ENCODE assay signal across 10 cellular contexts in the genomic region with DNA sequence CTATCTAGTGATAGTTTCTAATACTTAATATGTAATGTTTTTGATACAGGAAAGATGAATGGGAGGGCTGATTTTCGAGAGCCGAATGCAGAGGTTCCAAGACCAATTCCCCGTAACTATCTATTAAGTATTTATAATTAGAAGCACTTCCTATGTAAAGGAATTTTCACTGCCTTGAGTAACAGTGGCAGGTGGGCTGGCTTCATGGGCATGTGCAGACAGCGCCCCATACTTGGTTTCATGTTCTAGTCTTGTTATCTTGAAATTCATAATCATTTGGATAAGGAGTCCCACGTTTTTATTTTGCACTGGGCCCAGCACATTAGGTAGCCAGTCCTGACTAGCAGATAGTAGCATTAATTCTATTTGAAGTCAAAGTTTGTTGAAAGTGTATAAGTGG. TPM values are rescaled to one million over a fixed set of nuclear protein-coding genes. Genes with fewer than 3 reads are reported as not detected.
DNase-seq lines count a peak whose midpoint lies in the region; ATAC-seq and TF ChIP-seq lines count a peak whose summit lies in the region.
"Had no signal": no experiment of that assay in that cellular context is flagged by ENCODE, and none has a peak within 500 bp of the region (broad histone marks: within the 10 kb centered on the region; RNA-seq: fewer than 3 reads in every experiment).

No MANE protein-coding gene starts in this region.

- no peak overlapping the region for H3K27ac Mint-ChIP-seq in stimulated activated naive CD8-positive, alpha-beta T cell treated with anti-CD3 and anti-CD28 coated beads, Interleukin-15, Interleukin-2, amounts not matched to agents 100 ng/mL and 50 ng/mL, for 24 hours
- H3K27ac Mint-ChIP-seq in activated CD8-positive, alpha-beta T cell treated with anti-CD3 and anti-CD28 coated beads, Interleukin-2, amount 10 ng/mL, durations not matched to agents 7 days and 5 days = no peak overlapping the region
- H3K27ac Mint-ChIP-seq in type B pancreatic cell = peak overlapping the region; percentile 99

- no peak for TF ChIP-seq EP300 in ovary (IDR thresholded peaks at IDR 0.05)

- H3K27me3 ChIP-seq in ovary = no peaks in the 10 kb centered on the region

- H3K9me3 ChIP-seq in iPS-18c (ENCODE audit: control insufficient read depth, insufficient read depth, low read length) = no peaks in the 10 kb centered on the region
- no peaks in the 10 kb centered on the region for H3K9me3 ChIP-seq in ovary

- peaks cover 35% of the 10 kb centered on the region for H3K36me3 Mint-ChIP-seq in stimulated activated naive CD8-positive, alpha-beta T cell treated with anti-CD3 and anti-CD28 coated beads, Interleukin-15, Interleukin-2, amounts not matched to agents 100 ng/mL and 50 ng/mL, for 24 hours (ENCODE audit: low read depth)
- H3K36me3 Mint-ChIP-seq in activated CD8-positive, alpha-beta T cell treated with anti-CD3 and anti-CD28 coated beads, Interleukin-2, amount 10 ng/mL, durations not matched to agents 7 days and 5 days (ENCODE audit: low read depth) = peaks cover 38% of the 10 kb centered on the region
- H3K36me3 Mint-ChIP-seq in type B pancreatic cell = peaks cover 16% of the 10 kb centered on the region

- peaks cover 36% of the 10 kb centered on the region for H3K4me1 Mint-ChIP-seq in stimulated activated naive CD8-positive, alpha-beta T cell treated with anti-CD3 and anti-CD28 coated beads, Interleukin-15, Interleukin-2, amounts not matched to agents 100 ng/mL and 50 ng/mL, for 24 hours (ENCODE audit: low read depth)
- peaks cover 18% of the 10 kb centered on the region for H3K4me1 Mint-ChIP-seq in activated CD8-positive, alpha-beta T cell treated with anti-CD3 and anti-CD28 coated beads, Interleukin-2, amount 10 ng/mL, durations not matched to agents 7 days and 5 days (ENCODE audit: low read depth)
- H3K4me1 Mint-ChIP-seq in type B pancreatic cell (ENCODE audit: unreplicated experiment) = peaks cover 14% of the 10 kb centered on the region

- no peak for TF ChIP-seq POLR2A in ovary (IDR thresholded peaks at IDR 0.05)

- ATAC-seq in stimulated activated naive CD8-positive, alpha-beta T cell treated with anti-CD3 and anti-CD28 coated beads, Interleukin-15, Interleukin-2, amounts not matched to agents 100 U/mL and 50 U/mL, for 24 hours = no peak
- ATAC-seq in activated CD8-positive, alpha-beta T cell treated with anti-CD3 and anti-CD28 coated beads, Interleukin-2, amount 10 ng/mL, durations not matched to agents 7 days and 5 days = no peak
- no peak for ATAC-seq in HG03432 (IDR thresholded peaks at IDR 0.05; ENCODE audit: unreplicated experiment)

- H3K27me3 Mint-ChIP-seq in stimulated activated naive CD8-positive, alpha-beta T cell treated with anti-CD3 and anti-CD28 coated beads, Interleukin-15, Interleukin-2, amounts not matched to agents 100 ng/mL and 50 ng/mL, for 24 hours = no peaks in the 10 kb centered on the region
- H3K27me3 Mint-ChIP-seq in activated CD8-positive, alpha-beta T cell treated with anti-CD3 and anti-CD28 coated beads, Interleukin-2, amount 10 ng/mL, durations not matched to agents 7 days and 5 days (ENCODE audit: low read depth) = no peaks in the 10 kb centered on the region
- peaks cover 3% of the 10 kb centered on the region for H3K27me3 Mint-ChIP-seq in type B pancreatic cell

- no peaks in the 10 kb centered on the region for H3K9me3 Mint-ChIP-seq in stimulated activated naive CD8-positive, alpha-beta T cell treated with anti-CD3 and anti-CD28 coated beads, Interleukin-15, Interleukin-2, amounts not matched to agents 100 ng/mL and 50 ng/mL, for 24 hours
- H3K9me3 Mint-ChIP-seq in activated CD8-positive, alpha-beta T cell treated with anti-CD3 and anti-CD28 coated beads, Interleukin-2, amount 10 ng/mL, durations not matched to agents 7 days and 5 days (ENCODE audit: insufficient read depth) = no peaks in the 10 kb centered on the region
- no peaks in the 10 kb centered on the region for H3K9me3 Mint-ChIP-seq in type B pancreatic cell

- no peaks in the 10 kb centered on the region for H3K36me3 ChIP-seq in ovary

- POLR2A ChIA-PET in activated CD8-positive, alpha-beta T cell treated with anti-CD3 and anti-CD28 coated beads, Interleukin-2, amount 10 ng/mL, durations not matched to agents 7 days and 5 days (lab: Charles Lee) = interaction anchor here (0.6 to 1.2 kb wide), 2 partner anchors 48 to 54 kb away, joined by 4 to 6 read pairs; no protein-coding TSS in a partner anchor

- H3K4me3 Mint-ChIP-seq in stimulated activated naive CD8-positive, alpha-beta T cell treated with anti-CD3 and anti-CD28 coated beads, Interleukin-15, Interleukin-2, amounts not matched to agents 100 ng/mL and 50 ng/mL, for 24 hours = peak overlapping the region; percentile 98
- peak overlapping the region; percentile 100 for H3K4me3 Mint-ChIP-seq in activated CD8-positive, alpha-beta T cell treated with anti-CD3 and anti-CD28 coated beads, Interleukin-2, amount 10 ng/mL, durations not matched to agents 7 days and 5 days
- peak overlapping the region; percentile 100 for H3K4me3 Mint-ChIP-seq in type B pancreatic cell

- DNase-seq in stimulated activated naive CD8-positive, alpha-beta T cell treated with anti-CD3 and anti-CD28 coated beads, Interleukin-15, Interleukin-2, amounts not matched to agents 100 U/mL and 50 U/mL, for 24 hours = no peak
- no peak for DNase-seq in activated CD8-positive, alpha-beta T cell treated with anti-CD3 and anti-CD28 coated beads, Interleukin-2, amount 10 ng/mL, durations not matched to agents 7 days and 5 days
- DNase-seq in type B pancreatic cell (ENCODE audit: extremely low spot score, unreplicated experiment) (no peak), ovary (no peak), glomerular visceral epithelial cell (ENCODE audit: extremely low spot score) (no peak)
- DNase-seq: DMS153, hippocampal formation had no signal

- TF ChIP-seq CTCF in type B pancreatic cell (conservative IDR thresholded peaks at IDR 0.05) (no peak), ovary (IDR thresholded peaks at IDR 0.05) (no peak)

- 70 to 85% (median 77%) methylated on average over 5 of the region's 5 CpGs for whole genome bisulfite sequencing in ovary, 3 donors

- H3K4me1 ChIP-seq in ovary (ENCODE audit: insufficient read depth) = peaks cover 6% of the 10 kb centered on the region

- H3K27ac ChIP-seq in ovary = no peak overlapping the region

- H3K4me3 ChIP-seq in iPS-18c (ENCODE audit: insufficient read depth, low read depth, low read length) = peak overlapping the region; percentile 6
- H3K4me3 ChIP-seq in ovary = no peak overlapping the region

- intact Hi-C loops in ovary (cut with DNase I) = no loop called here

- CTCF ChIA-PET in activated CD8-positive, alpha-beta T cell treated with anti-CD3 and anti-CD28 coated beads, Interleukin-2, amount 10 ng/mL, durations not matched to agents 7 days and 5 days (lab: Charles Lee) = no interaction called here

RNA-seq across cellular contexts. Expression of a gene that starts 1.7 kb away (rescaled TPM):
- 10 to 100 TPM; 92.4 to 93.7 TPM for total RNA-seq in activated CD8-positive, alpha-beta T cell treated with anti-CD3 and anti-CD28 coated beads, Interleukin-2, amount 10 ng/mL, durations not matched to agents 7 days and 5 days
- 132 and 148 TPM in 2 replicates for total RNA-seq in type B pancreatic cell (ENCODE audit: low replicate concordance)
- 100 to 1,000 TPM in 6 of 7 donors, 10 to 100 TPM in 1; 73.4 to 132 (median 111) TPM for total RNA-seq in ovary
- polyA plus RNA-seq in ovary = 100 to 1,000 TPM; 133 to 241 TPM

RNA-seq across cellular contexts. Expression of a gene that starts 52.5 kb away (rescaled TPM):
- 100 to 1,000 TPM in 1 of 2 experiments, 10 to 100 TPM in 1; 98.5 to 107 TPM for total RNA-seq in activated CD8-positive, alpha-beta T cell treated with anti-CD3 and anti-CD28 coated beads, Interleukin-2, amount 10 ng/mL, durations not matched to agents 7 days and 5 days
- 43.1 and 50.0 TPM in 2 replicates for total RNA-seq in type B pancreatic cell (ENCODE audit: low replicate concordance)
- 10 to 100 TPM; 30.7 to 46.0 (median 36.0) TPM for total RNA-seq in ovary
- polyA plus RNA-seq in ovary = 10 to 100 TPM; 10.7 to 33.5 TPM
